8 cellular contexts compared by ENCODE assay signal in genomic region chr6:45377041-45377554, GRCh38. TPM values are rescaled to one million over a fixed set of nuclear protein-coding genes. Genes with fewer than 3 reads are reported as not detected.
A peak's percentile ranks its signal among the peaks of the same experiment; 100 is the strongest.
DNase-seq lines count a peak whose midpoint lies in the region; ATAC-seq and TF ChIP-seq lines count a peak whose summit lies in the region.

No MANE protein-coding gene starts in this region.

- peak overlapping the region; percentile 92 for H3K4me3 Mint-ChIP-seq in activated naive CD4-positive, alpha-beta T cell treated with anti-CD3 and anti-CD28 coated beads for 36 hours

- H3K9me3 Mint-ChIP-seq in activated naive CD4-positive, alpha-beta T cell treated with anti-CD3 and anti-CD28 coated beads for 36 hours: no peaks in the 10 kb centered on the region

- DNase-seq in activated naive CD4-positive, alpha-beta T cell treated with anti-CD3 and anti-CD28 coated beads for 36 hours: peak; percentile 75
- DNase-seq in left ventricle myocardium inferior: no peak
- DNase-seq in retinal pigment epithelial cell (ENCODE audit: low read depth): no peak
- no peak for DNase-seq in cortex of kidney (lab: John Stamatoyannopoulos, UW)
- DNase-seq in NK-92 (lab: John Stamatoyannopoulos, UW; ENCODE audit: unreplicated experiment): no peak

- no peak for TF ChIP-seq CTCF in 22Rv1 (IDR thresholded peaks at IDR 0.05)
- no peak for TF ChIP-seq CTCF in left ventricle myocardium inferior (IDR thresholded peaks at IDR 0.05; ENCODE audit: borderline replicate concordance)
- TF ChIP-seq CTCF in retinal pigment epithelial cell (conservative IDR thresholded peaks at IDR 0.05; ENCODE audit: low read depth, low read length): no peak

- CTCF ChIA-PET in activated naive CD4-positive, alpha-beta T cell treated with anti-CD3 and anti-CD28 coated beads for 36 hours (lab: Charles Lee): interaction anchor here (0.6 to 1.6 kb wide), 3 partner anchors 40 to 343 kb away, joined by 3 to 5 read pairs (median 3); no protein-coding TSS in a partner anchor

- peak overlapping the region; percentile 79 for H3K27ac ChIP-seq in 22Rv1
- peak overlapping the region; percentile 95 for H3K27ac ChIP-seq in HUES6 (ENCODE audit: low read depth, low read length)
- peak overlapping the region; percentile 93 for H3K27ac ChIP-seq in left ventricle myocardium inferior (replicated peaks)

- ATAC-seq in GM18508 (IDR thresholded peaks at IDR 0.05; ENCODE audit: insufficient read depth, unreplicated experiment): peak; percentile 3

- H3K9me3 ChIP-seq in HUES6 (ENCODE audit: control insufficient read depth, insufficient read depth, low read depth, low read length) (no peaks in the 10 kb centered on the region), left ventricle myocardium inferior (replicated peaks) (no peaks in the 10 kb centered on the region)

- peak overlapping the region; percentile 95 for H3K9ac ChIP-seq in HUES6 (ENCODE audit: low read length)

- no peaks in the 10 kb centered on the region for H3K27me3 Mint-ChIP-seq in activated naive CD4-positive, alpha-beta T cell treated with anti-CD3 and anti-CD28 coated beads for 36 hours (ENCODE audit: low read depth)

- H3K27me3 ChIP-seq in HUES6 (ENCODE audit: control insufficient read depth, insufficient read depth, low read length) (no peaks in the 10 kb centered on the region), left ventricle myocardium inferior (ENCODE audit: low read depth) (no peaks in the 10 kb centered on the region)

- H3K4me3 ChIP-seq in HUES6 (ENCODE audit: low read depth, low read length) (peak overlapping the region; percentile 97), left ventricle myocardium inferior (peak overlapping the region; percentile 86), retinal pigment epithelial cell (ENCODE audit: low read length) (peak overlapping the region; percentile 91)

- H3K36me3 Mint-ChIP-seq in activated naive CD4-positive, alpha-beta T cell treated with anti-CD3 and anti-CD28 coated beads for 36 hours (ENCODE audit: low read depth): peaks cover 3% of the 10 kb centered on the region

- H3K4me1 ChIP-seq in HUES6 (ENCODE audit: control insufficient read depth, insufficient read depth, low read length) (peaks cover 6% of the 10 kb centered on the region; the same call in 1 of the 2 replicates), left ventricle myocardium inferior (peaks cover 28% of the 10 kb centered on the region)

- peak overlapping the region; percentile 99 for H3K27ac Mint-ChIP-seq in activated naive CD4-positive, alpha-beta T cell treated with anti-CD3 and anti-CD28 coated beads for 36 hours

- H3K36me3 ChIP-seq in HUES6 (ENCODE audit: control insufficient read depth, insufficient read depth, low read length): no peaks in the 10 kb centered on the region
- no peaks in the 10 kb centered on the region for H3K36me3 ChIP-seq in left ventricle myocardium inferior

- peaks cover 20% of the 10 kb centered on the region for H3K4me1 Mint-ChIP-seq in activated naive CD4-positive, alpha-beta T cell treated with anti-CD3 and anti-CD28 coated beads for 36 hours (ENCODE audit: low read depth)

- intact Hi-C loops in activated naive CD4-positive, alpha-beta T cell treated with anti-CD3 and anti-CD28 coated beads for 36 hours (cut with micrococcal nuclease): loop anchor here (1.0 to 10.0 kb wide), 13 partner anchors 43 to 785 kb away; partner anchors contain the start of gene RUNX2
- intact Hi-C loops in left ventricle myocardium inferior (cut with micrococcal nuclease): no loop called here

RNA-seq across cellular contexts. Expression of gene SUPT3H, which starts 0.6 kb away (rescaled TPM):
- 10 to 100 TPM; 15.7 to 17.9 TPM for total RNA-seq in activated naive CD4-positive, alpha-beta T cell treated with anti-CD3 and anti-CD28 coated beads for 36 hours
- total RNA-seq in left ventricle myocardium inferior: 2.6 TPM

RNA-seq across cellular contexts. Expression of gene RUNX2, which starts 49.0 kb away (rescaled TPM):
- total RNA-seq in activated naive CD4-positive, alpha-beta T cell treated with anti-CD3 and anti-CD28 coated beads for 36 hours: 1 to 10 TPM; 3.1 to 3.6 TPM
- 0.38 TPM for total RNA-seq in left ventricle myocardium inferior
